26 cellular contexts compared by ENCODE assay signal in genomic region chr1:37325010-37325409, GRCh38.
A peak's percentile ranks its signal among the peaks of the same experiment; 100 is the strongest.
DNase-seq lines count a peak whose midpoint lies in the region; TF ChIP-seq lines count a peak whose summit lies in the region.
"Had no signal": no experiment of that assay in that cellular context is flagged by ENCODE, and none has a peak within 500 bp of the region (broad histone marks: within the 10 kb centered on the region; RNA-seq: fewer than 3 reads in every experiment).

No MANE protein-coding gene starts in this region.

- H3K27me3 ChIP-seq in layer of hippocampus (ENCODE audit: control insufficient read depth, insufficient read depth, low read length): no peaks in the 10 kb centered on the region
- H3K27me3 ChIP-seq: MG63, upper lobe of left lung had no signal

- no peaks in the 10 kb centered on the region for H3K27me3 Mint-ChIP-seq in osteocyte (ENCODE audit: unreplicated experiment)
- H3K27me3 Mint-ChIP-seq in chondrocyte (ENCODE audit: low read depth): peaks cover 14% of the 10 kb centered on the region

- no peak overlapping the region for H3K4me3 Mint-ChIP-seq in osteocyte (ENCODE audit: unreplicated experiment)
- no peak overlapping the region for H3K4me3 Mint-ChIP-seq in chondrocyte (ENCODE audit: unreplicated experiment)
- H3K4me3 Mint-ChIP-seq: activated CD8-positive, alpha-beta T cell treated with anti-CD3 and anti-CD28 coated beads, Interleukin-2, amount 10 ng/mL, durations not matched to agents 7 days and 5 days; activated naive CD4-positive, alpha-beta T cell treated with anti-CD3 and anti-CD28 coated beads, Interleukin-2, amount 10 ng/mL, durations not matched to agents 7 days and 5 days; activated T-cell treated with anti-CD3 and anti-CD28 coated beads, Interleukin-2, amount 50 U/mL, for 4 hours; mesothelial cell of epicardium; nephron progenitor cell; stimulated activated naive CD8-positive, alpha-beta T cell treated with anti-CD3 and anti-CD28 coated beads, Interleukin-15, amount 100 ng/mL, for 72 hours had no signal

- H3K9me3 Mint-ChIP-seq in osteocyte (ENCODE audit: unreplicated experiment) (peaks cover 9% of the 10 kb centered on the region), chondrocyte (ENCODE audit: low read depth) (peaks cover 13% of the 10 kb centered on the region)

- peak in 2 of 3 experiments; percentile 38 to 76 for DNase-seq in NCI-H1417 (lab: John Stamatoyannopoulos, UW)
- no peak for DNase-seq in NCI-H1417 treated with DMSO at 0.1 percent for 48 hours (lab: John Stamatoyannopoulos, UW)
- DNase-seq in SK-MEL-5 (ENCODE audit: low read depth, low spot score): peak; percentile 5
- DNase-seq in GM19240 (ENCODE audit: insufficient read length, low spot score): no peak
- DNase-seq in osteocyte (ENCODE audit: extremely low spot score, unreplicated experiment): no peak
- no peak for DNase-seq in chondrocyte (ENCODE audit: low spot score)
- DNase-seq: 8988T; activated CD8-positive, alpha-beta T cell treated with anti-CD3 and anti-CD28 coated beads, Interleukin-2, amount 10 ng/mL, durations not matched to agents 7 days and 5 days; activated naive CD4-positive, alpha-beta T cell treated with anti-CD3 and anti-CD28 coated beads, Interleukin-2, amount 10 ng/mL, durations not matched to agents 7 days and 5 days; activated T-cell treated with anti-CD3 and anti-CD28 coated beads, Interleukin-2, amount 50 U/mL, for 4 hours; AML-193; cerebellar nuclear complex; DND-41; effector memory CD4-positive, alpha-beta T cell; gastrocnemius medialis; MG63; NCI-H2029; nephron progenitor cell; small intestine; stimulated activated CD4-positive, alpha-beta T cell treated with anti-CD3 and anti-CD28 coated beads, Interleukin-2, amount 100 ng/mL, for 48 hours; stimulated activated naive CD8-positive, alpha-beta T cell treated with anti-CD3 and anti-CD28 coated beads, Interleukin-15, amount 100 ng/mL, for 72 hours; T1000; upper lobe of left lung had no signal

- no peak overlapping the region for H3K27ac Mint-ChIP-seq in osteocyte (ENCODE audit: unreplicated experiment)
- H3K27ac Mint-ChIP-seq in chondrocyte (ENCODE audit: unreplicated experiment): no peak overlapping the region
- H3K27ac Mint-ChIP-seq: activated CD8-positive, alpha-beta T cell treated with anti-CD3 and anti-CD28 coated beads, Interleukin-2, amount 10 ng/mL, durations not matched to agents 7 days and 5 days; activated naive CD4-positive, alpha-beta T cell treated with anti-CD3 and anti-CD28 coated beads, Interleukin-2, amount 10 ng/mL, durations not matched to agents 7 days and 5 days; mesothelial cell of epicardium; nephron progenitor cell; stimulated activated naive CD8-positive, alpha-beta T cell treated with anti-CD3 and anti-CD28 coated beads, Interleukin-15, amount 100 ng/mL, for 72 hours had no signal

- H3K27ac ChIP-seq in layer of hippocampus (ENCODE audit: low read depth, low read length) (peak overlapping the region; percentile 77), temporal lobe (ENCODE audit: low read depth, low read length) (peak overlapping the region; percentile 62)
- H3K27ac ChIP-seq: gastrocnemius medialis, upper lobe of left lung had no signal

- H3K4me1 Mint-ChIP-seq in osteocyte (ENCODE audit: unreplicated experiment) (no peaks in the 10 kb centered on the region), chondrocyte (ENCODE audit: low read depth) (no peaks in the 10 kb centered on the region)
- H3K4me1 Mint-ChIP-seq: activated naive CD4-positive, alpha-beta T cell treated with anti-CD3 and anti-CD28 coated beads, Interleukin-2, amount 10 ng/mL, durations not matched to agents 7 days and 5 days; mesothelial cell of epicardium; nephron progenitor cell; stimulated activated naive CD8-positive, alpha-beta T cell treated with anti-CD3 and anti-CD28 coated beads, Interleukin-15, amount 100 ng/mL, for 72 hours had no signal

- no peak for TF ChIP-seq CTCF in osteocyte (IDR thresholded peaks at IDR 0.05)
- TF ChIP-seq CTCF in chondrocyte (IDR thresholded peaks at IDR 0.05): no peak

- H3K36me3 Mint-ChIP-seq in osteocyte (ENCODE audit: unreplicated experiment) (no peaks in the 10 kb centered on the region), chondrocyte (ENCODE audit: low read depth) (no peaks in the 10 kb centered on the region)
- H3K36me3 Mint-ChIP-seq: activated naive CD4-positive, alpha-beta T cell treated with anti-CD3 and anti-CD28 coated beads, Interleukin-2, amount 10 ng/mL, durations not matched to agents 7 days and 5 days; mesothelial cell of epicardium had no signal

- in situ Hi-C loops in SK-MEL-5 (cut with HindIII; ENCODE audit: low pct_unique_long_range_greater_than_20kb, low sequenced_read_pairs): no loop called here

Comparison
In these comparisons a context has a peak if more than half of its experiments do, and no peak if none do; other contexts are left out.
1. DNase-seq: peak in NCI-H1417 (2 of 3) and SK-MEL-5 (single experiment); none in NCI-H1417 treated with DMSO at 0.1 percent for 48 hours (single experiment), GM19240 (single experiment), osteocyte (single experiment) and chondrocyte (single experiment).